8 cellular contexts compared by ENCODE assay signal in the genomic region with DNA sequence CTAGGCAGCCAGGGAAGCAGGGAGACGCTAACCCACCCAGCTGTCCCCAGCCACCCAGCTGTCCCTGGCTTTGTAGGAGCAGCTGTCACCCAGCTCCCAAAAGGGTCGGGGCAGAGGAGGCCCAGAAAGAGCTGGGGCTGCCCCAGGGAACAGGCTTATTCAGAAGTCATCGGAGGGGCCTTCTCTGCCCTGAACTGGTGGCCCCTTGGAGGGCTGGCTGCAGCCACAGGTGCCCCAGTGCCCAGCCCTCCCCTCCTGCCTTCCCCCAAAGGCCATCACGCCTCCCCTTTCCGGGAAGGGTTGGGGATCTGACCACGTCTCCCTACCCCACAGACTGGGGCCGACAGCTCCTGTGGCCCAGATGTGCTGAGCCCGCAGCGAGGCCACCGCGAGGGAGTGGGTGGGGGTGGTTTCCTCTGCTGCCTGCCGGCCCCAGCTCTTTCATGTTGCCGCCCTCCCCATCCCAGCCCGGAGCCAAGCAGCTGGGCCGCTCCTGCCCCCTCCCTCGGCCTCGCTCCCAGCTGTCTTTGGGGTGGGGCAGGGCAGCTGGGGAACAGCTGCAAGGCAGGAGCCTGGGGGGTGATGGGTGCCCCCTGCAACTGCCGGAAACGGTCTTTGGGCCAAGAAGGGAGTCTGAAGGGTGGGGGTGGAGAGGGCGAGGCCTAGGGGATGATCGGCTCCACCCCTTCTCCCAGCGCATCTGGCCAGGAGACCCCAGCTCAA. TPM values are rescaled to one million over a fixed set of nuclear protein-coding genes. Genes with fewer than 3 reads are reported as not detected.
DNase-seq lines count a peak whose midpoint lies in the region; ATAC-seq and TF ChIP-seq lines count a peak whose summit lies in the region.

No MANE protein-coding gene starts in this region.

- H3K27ac ChIP-seq in MM.1S (ENCODE audit: low read length) (peak overlapping the region; percentile 78), sigmoid colon (peak overlapping the region in 2 of 4 donors; percentile 8 to 38)

- H3K4me1 Mint-ChIP-seq in activated CD8-positive, alpha-beta memory T cell treated with anti-CD3 and anti-CD28 coated beads, Interleukin-2, amount 10 ng/mL, durations not matched to agents 7 days and 5 days: peaks cover 57% of the 10 kb centered on the region
- no peaks in the 10 kb centered on the region for H3K4me1 Mint-ChIP-seq in Caco-2 (ENCODE audit: low read depth, unreplicated experiment)

- POLR2A ChIA-PET in Caco-2 (lab: Charles Lee): interaction anchor here (0.6 kb wide), 1 partner anchor 53 kb away, joined by 12 read pairs; a partner anchor contains a TSS

- H3K27ac Mint-ChIP-seq in activated CD8-positive, alpha-beta memory T cell treated with anti-CD3 and anti-CD28 coated beads, Interleukin-2, amount 10 ng/mL, durations not matched to agents 7 days and 5 days: peak overlapping the region; percentile 87
- no peak overlapping the region for H3K27ac Mint-ChIP-seq in Caco-2 (ENCODE audit: unreplicated experiment)

- H3K27me3 ChIP-seq in MM.1S (replicated peaks; ENCODE audit: insufficient read depth, low read length): no peaks in the 10 kb centered on the region
- no peaks in the 10 kb centered on the region for H3K27me3 ChIP-seq in sigmoid colon
- no peaks in the 10 kb centered on the region for H3K27me3 ChIP-seq in Caco-2 (replicated peaks; ENCODE audit: control insufficient read depth, insufficient read depth, low read length)

- peak overlapping the region; percentile 25; the same call in 1 of the 2 replicates for H2AFZ ChIP-seq in MM.1S (ENCODE audit: low read length)

- H3K9me3 ChIP-seq in MM.1S (replicated peaks; ENCODE audit: insufficient read depth, low read length) (no peaks in the 10 kb centered on the region), sigmoid colon (no peaks in the 10 kb centered on the region), Caco-2 (no peaks in the 10 kb centered on the region)

- H3K27me3 Mint-ChIP-seq in activated CD8-positive, alpha-beta memory T cell treated with anti-CD3 and anti-CD28 coated beads, Interleukin-2, amount 10 ng/mL, durations not matched to agents 7 days and 5 days: no peaks in the 10 kb centered on the region
- no peaks in the 10 kb centered on the region for H3K27me3 Mint-ChIP-seq in Caco-2 (ENCODE audit: insufficient read depth, unreplicated experiment)

- H3K36me3 Mint-ChIP-seq in activated CD8-positive, alpha-beta memory T cell treated with anti-CD3 and anti-CD28 coated beads, Interleukin-2, amount 10 ng/mL, durations not matched to agents 7 days and 5 days: peaks cover 21% of the 10 kb centered on the region
- peaks cover 17% of the 10 kb centered on the region for H3K36me3 Mint-ChIP-seq in Caco-2 (ENCODE audit: insufficient read depth, unreplicated experiment)

- intact Hi-C loops in sigmoid colon (cut with DNase I): no loop called here
- intact Hi-C loops in Caco-2 (cut with micrococcal nuclease; ENCODE audit: unreplicated experiment): no loop called here

- no peaks in the 10 kb centered on the region for H3K9me2 ChIP-seq in MM.1S (replicated peaks; ENCODE audit: insufficient read depth, low read length)

- TF ChIP-seq EP300 in sigmoid colon (IDR thresholded peaks at IDR 0.05): no peak

- H3K36me3 ChIP-seq in MM.1S (replicated peaks; ENCODE audit: insufficient read depth, low read length) (no peaks in the 10 kb centered on the region), sigmoid colon (peaks cover 12 to 29% (median 14%) of the 10 kb centered on the region in 4 donors), Caco-2 (ENCODE audit: control insufficient read depth, insufficient read depth, low read length) (peaks cover 1% of the 10 kb centered on the region; the same call in 1 of the 2 replicates)

- H3K4me3 ChIP-seq in MM.1S (ENCODE audit: low read length) (peak overlapping the region; percentile 32), fibroblast of villous mesenchyme (ENCODE audit: low read depth, low read length) (no peak overlapping the region), sigmoid colon (peak overlapping the region in 1 of 4 donors; percentile 2), Caco-2 (ENCODE audit: low read depth, low read length) (no peak overlapping the region)

- H4K20me1 ChIP-seq in MM.1S (ENCODE audit: insufficient read depth, low read length): no peaks in the 10 kb centered on the region

- WGBS in sigmoid colon, 2 donors: 2% methylated on average over 22 of the region's 22 CpGs

- H3K79me2 ChIP-seq in MM.1S (ENCODE audit: low read length): peaks cover 6% of the 10 kb centered on the region; the same call in 1 of the 2 replicates

- no TSS peak for BruUV-seq in Caco-2 (replicated peaks; lab: Mats Ljungman, UMichigan)

- no peaks in the 10 kb centered on the region for H3K9me3 Mint-ChIP-seq in activated CD8-positive, alpha-beta memory T cell treated with anti-CD3 and anti-CD28 coated beads, Interleukin-2, amount 10 ng/mL, durations not matched to agents 7 days and 5 days (ENCODE audit: low read depth)
- H3K9me3 Mint-ChIP-seq in Caco-2 (ENCODE audit: unreplicated experiment): no peaks in the 10 kb centered on the region

- no peak for TF ChIP-seq POLR2A in sigmoid colon (IDR thresholded peaks at IDR 0.05)

- CTCF ChIA-PET in activated CD8-positive, alpha-beta memory T cell treated with anti-CD3 and anti-CD28 coated beads, Interleukin-2, amount 10 ng/mL, durations not matched to agents 7 days and 5 days (lab: Charles Lee): interaction anchor here (0.5 to 7.1 kb wide), 12 partner anchors 9 to 825 kb away, joined by 3 to 50 read pairs (median 6); a partner anchor contains a TSS
- CTCF ChIA-PET in Caco-2 (lab: Charles Lee): interaction anchor here (1.0 to 1.5 kb wide), 2 partner anchors 9 to 18 kb away, joined by 3 read pairs; no protein-coding TSS in a partner anchor

- peaks cover 26% of the 10 kb centered on the region for H3F3A ChIP-seq in MM.1S (ENCODE audit: insufficient read depth, low read length)

- DNase-seq in GM10266 (ENCODE audit: extremely low spot score) (peak; percentile 89), MM.1S (peak; percentile 87), fibroblast of villous mesenchyme (ENCODE audit: low read depth) (peak; percentile 87), sigmoid colon (peak; percentile 84), Caco-2 (no peak), NCI-H2029 (lab: John Stamatoyannopoulos, UW) (no peak)
- DNase-seq in activated CD8-positive, alpha-beta memory T cell treated with anti-CD3 and anti-CD28 coated beads, Interleukin-2, amount 10 ng/mL, durations not matched to agents 7 days and 5 days: peak; percentile 88

- H3K9ac ChIP-seq in MM.1S (ENCODE audit: low read length): peak overlapping the region; percentile 53

- peak overlapping the region; percentile 42 for H3K4me3 Mint-ChIP-seq in activated CD8-positive, alpha-beta memory T cell treated with anti-CD3 and anti-CD28 coated beads, Interleukin-2, amount 10 ng/mL, durations not matched to agents 7 days and 5 days
- H3K4me3 Mint-ChIP-seq in Caco-2 (ENCODE audit: unreplicated experiment): no peak overlapping the region

- TF ChIP-seq CTCF in GM10266 (IDR thresholded peaks at IDR 0.05; ENCODE audit: control insufficient read depth, insufficient read depth, low read depth, missing control alignments) (no peak), MM.1S (IDR thresholded peaks at IDR 0.05; ENCODE audit: low read length) (no peak), fibroblast of villous mesenchyme (IDR thresholded peaks at IDR 0.05; ENCODE audit: insufficient read depth, low read depth, low read length) (no peak), sigmoid colon (IDR thresholded peaks at IDR 0.05) (no peak), Caco-2 (IDR thresholded peaks at IDR 0.05; ENCODE audit: insufficient read depth in 1 of 2, low read depth in 1 of 2, low read length in 1 of 2, severe bottlenecking in 1 of 2, unreplicated experiment in 1 of 2) (no peak)

- ATAC-seq in GM21737 (IDR thresholded peaks at IDR 0.05; ENCODE audit: unreplicated experiment): peak; percentile 76
- peak; percentile 88 for ATAC-seq in activated CD8-positive, alpha-beta memory T cell treated with anti-CD3 and anti-CD28 coated beads, Interleukin-2, amount 10 ng/mL, durations not matched to agents 7 days and 5 days

- H3K4me2 ChIP-seq in MM.1S (ENCODE audit: low read depth, low read length): peak overlapping the region; percentile 73

- H3K4me1 ChIP-seq in MM.1S (ENCODE audit: low read length) (peaks cover 18% of the 10 kb centered on the region), sigmoid colon (peaks cover 0 to 21% (median 16%) of the 10 kb centered on the region in 4 donors), Caco-2 (no peaks in the 10 kb centered on the region)

RNA-seq across cellular contexts. Expression of a gene that starts 16.8 kb away (rescaled TPM):
- 10 to 100 TPM; 58.7 to 86.9 TPM for total RNA-seq in activated CD8-positive, alpha-beta memory T cell treated with anti-CD3 and anti-CD28 coated beads, Interleukin-2, amount 10 ng/mL, durations not matched to agents 7 days and 5 days
- total RNA-seq in fibroblast of villous mesenchyme (116 and 119 TPM in 2 replicates), sigmoid colon (10 to 100 TPM; 58.9 to 88.6 (median 67.1) TPM), Caco-2 (2022) (40.9 and 44.4 TPM in 2 replicates)
- polyA plus RNA-seq in sigmoid colon: 10 to 100 TPM; 25.0 to 53.0 (median 46.8) TPM

RNA-seq across cellular contexts. Expression of a gene that starts 53.1 kb away (rescaled TPM):
- 1 to 10 TPM; 7.2 to 9.7 TPM for total RNA-seq in activated CD8-positive, alpha-beta memory T cell treated with anti-CD3 and anti-CD28 coated beads, Interleukin-2, amount 10 ng/mL, durations not matched to agents 7 days and 5 days
- total RNA-seq in fibroblast of villous mesenchyme: 5.5 and 6.0 TPM in 2 replicates
- 10 to 100 TPM in 2 of 4 donors, 1 to 10 TPM in 2; 7.3 to 12.0 (median 9.3) TPM for total RNA-seq in sigmoid colon
- polyA plus RNA-seq in sigmoid colon: 1 to 10 TPM; 4.6 to 8.4 (median 5.4) TPM
- 7.8 and 8.0 TPM in 2 replicates for total RNA-seq in Caco-2 (2022)

RNA-seq across cellular contexts. Expression of a gene that starts 53.4 kb away (rescaled TPM):
- total RNA-seq in activated CD8-positive, alpha-beta memory T cell treated with anti-CD3 and anti-CD28 coated beads, Interleukin-2, amount 10 ng/mL, durations not matched to agents 7 days and 5 days: 10 to 100 TPM; 22.1 to 30.1 TPM
- total RNA-seq in fibroblast of villous mesenchyme (2.9 and 3.5 TPM in 2 replicates), sigmoid colon (1 to 10 TPM in 2 of 4 donors, under 1 TPM in 2; 0.66 to 6.1 (median 1.5) TPM), Caco-2 (2022) (34.8 and 40.0 TPM in 2 replicates)
- polyA plus RNA-seq in sigmoid colon: 10 to 100 TPM in 1 of 3 donors, 1 to 10 TPM in 2; 2.4 to 11.6 (median 3.0) TPM

Comparison
In these comparisons a context has a peak if more than half of its experiments do, and no peak if none do; other contexts are left out.
1. DNase-seq: peak in GM10266 (single experiment), MM.1S (single experiment), activated CD8-positive, alpha-beta memory T cell treated with anti-CD3 and anti-CD28 coated beads, Interleukin-2, amount 10 ng/mL, durations not matched to agents 7 days and 5 days (single experiment), fibroblast of villous mesenchyme (single experiment) and sigmoid colon (single experiment); none in Caco-2 (0 of 2) and NCI-H2029 (single experiment).